17 cellular contexts compared by ENCODE assay signal in genomic region chr5:78273436-78273835, GRCh38. TPM values are rescaled to one million over a fixed set of nuclear protein-coding genes. Genes with fewer than 3 reads are reported as not detected.
DNase-seq lines count a peak whose midpoint lies in the region; ATAC-seq, FAIRE-seq and TF ChIP-seq lines count a peak whose summit lies in the region.
"Had no signal": no experiment of that assay in that cellular context is flagged by ENCODE, and none has a peak within 500 bp of the region (broad histone marks: within the 10 kb centered on the region; RNA-seq: fewer than 3 reads in every experiment).

No MANE protein-coding gene starts in this region.

- ATAC-seq in heart left ventricle (peak in 3 of 4 donors; percentile 33 to 61 (median 49)), right cardiac atrium (no peak)
- no peak for ATAC-seq in activated CD4-positive, alpha-beta T cell treated with anti-CD3 and anti-CD28 coated beads for 36 hours

- no peaks in the 10 kb centered on the region for H3K9me3 Mint-ChIP-seq in nephron progenitor cell
- H3K9me3 Mint-ChIP-seq in activated CD4-positive, alpha-beta T cell treated with anti-CD3 and anti-CD28 coated beads for 36 hours (ENCODE audit: low read depth), result no peaks in the 10 kb centered on the region

- intact Hi-C loops in heart left ventricle (cut with DNase I), result no loop called here
- intact Hi-C loops in right cardiac atrium (cut with DNase I), result no loop called here
- intact Hi-C loops in thyroid gland (cut with DNase I), result no loop called here
- intact Hi-C loops in activated CD4-positive, alpha-beta T cell treated with anti-CD3 and anti-CD28 coated beads for 36 hours (cut with DNase I, micrococcal nuclease), result no loop called here

- CTCF ChIA-PET in activated CD4-positive, alpha-beta T cell treated with anti-CD3 and anti-CD28 coated beads for 36 hours (lab: Charles Lee), result interaction anchor here (0.6 kb wide), 1 partner anchor 859 kb away, joined by 3 read pairs; no protein-coding TSS in a partner anchor

- TF ChIP-seq CTCF in heart left ventricle (IDR thresholded peaks at IDR 0.05), result no peak
- no peak for TF ChIP-seq CTCF in nephron progenitor cell (IDR thresholded peaks at IDR 0.05)
- TF ChIP-seq CTCF in thyroid gland (IDR thresholded peaks at IDR 0.05), result no peak

- H3K4me3 Mint-ChIP-seq in nephron progenitor cell, result no peak overlapping the region
- no peak overlapping the region for H3K4me3 Mint-ChIP-seq in activated CD4-positive, alpha-beta T cell treated with anti-CD3 and anti-CD28 coated beads for 36 hours

- H3K27ac ChIP-seq in heart left ventricle, result no peak overlapping the region
- H3K27ac ChIP-seq in right cardiac atrium (ENCODE audit: low read length), result no peak overlapping the region
- H3K27ac ChIP-seq in thyroid gland, result no peak overlapping the region
- H3K27ac ChIP-seq: HL-60, PC-9 had no signal

- H3K27me3 ChIP-seq in heart left ventricle, result no peaks in the 10 kb centered on the region
- no peaks in the 10 kb centered on the region for H3K27me3 ChIP-seq in right cardiac atrium (ENCODE audit: control insufficient read depth, insufficient read depth)
- no peaks in the 10 kb centered on the region for H3K27me3 ChIP-seq in thyroid gland

- H3K36me3 Mint-ChIP-seq in nephron progenitor cell (ENCODE audit: low read depth), result peaks cover 23% of the 10 kb centered on the region
- H3K36me3 Mint-ChIP-seq in activated CD4-positive, alpha-beta T cell treated with anti-CD3 and anti-CD28 coated beads for 36 hours (ENCODE audit: low read depth), result peaks cover 2% of the 10 kb centered on the region

- H3K27me3 Mint-ChIP-seq in nephron progenitor cell (ENCODE audit: low read depth, poor library complexity), result no peaks in the 10 kb centered on the region
- no peaks in the 10 kb centered on the region for H3K27me3 Mint-ChIP-seq in activated CD4-positive, alpha-beta T cell treated with anti-CD3 and anti-CD28 coated beads for 36 hours

- peak overlapping the region; percentile 68 for H3K27ac Mint-ChIP-seq in nephron progenitor cell
- no peak overlapping the region for H3K27ac Mint-ChIP-seq in activated CD4-positive, alpha-beta T cell treated with anti-CD3 and anti-CD28 coated beads for 36 hours

- H3K4me3 ChIP-seq in heart left ventricle (no peak overlapping the region), right cardiac atrium (ENCODE audit: low read length) (no peak overlapping the region), thyroid gland (replicated peaks in 1 of 3) (no peak overlapping the region)
- H3K4me3 ChIP-seq: PC-9 had no signal

- POLR2A ChIA-PET in activated CD4-positive, alpha-beta T cell treated with anti-CD3 and anti-CD28 coated beads for 36 hours (lab: Charles Lee), result no interaction called here

- 27 to 37% (median 31%) methylated on average over 1 of the region's 1 CpG for WGBS in heart left ventricle, 4 donors
- 48% methylated on average over 1 of the region's 1 CpG for WGBS in right cardiac atrium
- 51 to 63% methylated on average over 1 of the region's 1 CpG for WGBS in thyroid gland, 2 donors

- DNase-seq in heart left ventricle, result no peak
- no peak for DNase-seq in right cardiac atrium
- peak; percentile 24 for DNase-seq in astrocyte of the hippocampus (ENCODE audit: low read depth, low spot score)
- no peak for DNase-seq in nephron progenitor cell
- DNase-seq in thyroid gland, result peak; percentile 15 to 44
- DNase-seq in RCC 7860 (ENCODE audit: low spot score), result no peak
- DNase-seq in epidermal melanocyte (ENCODE audit: insufficient read length, low spot score), result no peak
- no peak for DNase-seq in activated CD4-positive, alpha-beta T cell treated with anti-CD3 and anti-CD28 coated beads for 36 hours
- DNase-seq: NCI-H187 treated with DMSO at 0.1 percent for 48 hours, NCI-H2171, NCI-H748 treated with DMSO at 0.1 percent for 48 hours, PC-9, SK-N-SH had no signal

- no peaks in the 10 kb centered on the region for H3K9me3 ChIP-seq in heart left ventricle
- H3K9me3 ChIP-seq in right cardiac atrium (ENCODE audit: control insufficient read depth, low read length), result no peaks in the 10 kb centered on the region
- H3K9me3 ChIP-seq in thyroid gland, result no peaks in the 10 kb centered on the region
- H3K9me3 ChIP-seq: SK-N-SH had no signal

- H3K36me3 ChIP-seq in heart left ventricle, result no peaks in the 10 kb centered on the region
- no peaks in the 10 kb centered on the region for H3K36me3 ChIP-seq in thyroid gland

- peaks cover 45% of the 10 kb centered on the region for H3K4me1 Mint-ChIP-seq in nephron progenitor cell
- peaks cover 10% of the 10 kb centered on the region for H3K4me1 Mint-ChIP-seq in activated CD4-positive, alpha-beta T cell treated with anti-CD3 and anti-CD28 coated beads for 36 hours

- TF ChIP-seq POLR2A in heart left ventricle (IDR thresholded peaks at IDR 0.05), result no peak
- no peak for TF ChIP-seq POLR2A in thyroid gland (IDR thresholded peaks at IDR 0.05)

- no peak for FAIRE-seq in RCC 7860 (lab: Jason Lieb, UNC)
- FAIRE-seq: A204.1, H54, HTR-8/SVneo had no signal

- H3K4me1 ChIP-seq in heart left ventricle (peaks cover 0 to 25% (median 16%) of the 10 kb centered on the region in 12 donors), right cardiac atrium (ENCODE audit: control insufficient read depth, insufficient read depth, low read length) (peaks cover 2% of the 10 kb centered on the region), thyroid gland (peaks cover 16% of the 10 kb centered on the region in 2 donors)

RNA-seq across cellular contexts. Expression of gene AP3B1, which starts 21.1 kb away (rescaled TPM):
- total RNA-seq in heart left ventricle (10 to 100 TPM; 19.3 to 33.7 (median 25.2) TPM), right cardiac atrium (10 to 100 TPM; 20.8 to 28.0 (median 24.8) TPM), thyroid gland (10 to 100 TPM; 60.9 to 86.6 (median 72.2) TPM)
- polyA plus RNA-seq in heart left ventricle (10 to 100 TPM; 14.4 to 27.5 TPM), right cardiac atrium (19.0 TPM)
- total RNA-seq in activated CD4-positive, alpha-beta T cell treated with anti-CD3 and anti-CD28 coated beads for 36 hours, result 10 to 100 TPM; 41.2 to 55.7 TPM

Comparison
In these comparisons a context has a peak if more than half of its experiments do, and no peak if none do; other contexts are left out.
1. ATAC-seq: peak in heart left ventricle (3 of 4); none in right cardiac atrium (0 of 2) and activated CD4-positive, alpha-beta T cell treated with anti-CD3 and anti-CD28 coated beads for 36 hours (single experiment).
2. DNase-seq: peak in astrocyte of the hippocampus (single experiment) and thyroid gland (2 of 2); none in heart left ventricle (0 of 5), right cardiac atrium (0 of 3), nephron progenitor cell (single experiment), RCC 7860 (single experiment), epidermal melanocyte (single experiment) and activated CD4-positive, alpha-beta T cell treated with anti-CD3 and anti-CD28 coated beads for 36 hours (single experiment).